In the genomic region with DNA sequence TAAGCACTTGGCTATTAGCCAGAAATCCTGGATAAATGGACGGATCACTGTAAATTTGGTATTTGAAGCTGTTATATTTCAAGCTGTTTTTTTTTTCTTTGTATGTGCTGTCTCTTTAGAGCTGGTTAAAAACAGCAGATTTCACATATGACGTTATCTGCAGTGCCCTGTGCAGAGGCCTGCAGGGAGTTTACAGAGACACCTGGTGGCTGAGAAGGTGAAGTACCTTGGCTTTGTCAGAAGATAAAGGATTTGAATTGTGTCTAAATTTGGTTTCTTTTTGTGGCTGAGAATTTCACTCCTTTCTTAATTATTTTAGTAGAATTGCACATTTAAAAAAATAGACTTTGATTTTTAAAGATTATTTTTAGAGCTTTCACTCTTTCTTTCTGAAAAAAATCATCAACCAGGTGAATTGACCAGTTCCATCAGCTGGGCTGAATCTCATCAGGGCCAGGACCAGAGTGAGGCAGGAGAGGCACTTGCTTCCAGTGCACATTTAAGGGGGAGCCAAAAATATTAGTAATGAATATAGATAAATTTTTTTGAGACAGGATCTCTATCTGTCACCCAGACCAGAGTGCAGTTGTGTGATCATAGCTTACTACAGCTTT, we compare ENCODE assay signal across 8 cellular contexts.
DNase-seq lines count a peak whose midpoint lies in the region; ATAC-seq and TF ChIP-seq lines count a peak whose summit lies in the region.

No MANE protein-coding gene starts in this region.

- TF ChIP-seq RAD21 in Ishikawa (IDR thresholded peaks at IDR 0.05; ENCODE audit: low read depth) = peak; percentile 75

- no peaks in the 10 kb centered on the region for H3K27me3 ChIP-seq in GM06990 (replicated peaks; ENCODE audit: control insufficient read depth, insufficient read depth, low read length)

- TF ChIP-seq EP300 in Ishikawa (IDR thresholded peaks at IDR 0.05; ENCODE audit: borderline replicate concordance) = no peak

- ATAC-seq in GM21717 (IDR thresholded peaks at IDR 0.05; ENCODE audit: unreplicated experiment) = peak; percentile 89

- TF ChIP-seq CTCF in GM06990 (IDR thresholded peaks at IDR 0.05; ENCODE audit: insufficient read depth, low read length, poor library complexity, severe bottlenecking) (peak; percentile 84), retinal pigment epithelial cell (conservative IDR thresholded peaks at IDR 0.05; ENCODE audit: low read depth, low read length) (peak; percentile 94)

- H3K36me3 ChIP-seq in GM06990 (ENCODE audit: control insufficient read depth, insufficient read depth, low read length) = no peaks in the 10 kb centered on the region

- no peak overlapping the region for H3K4me3 ChIP-seq in GM06990 (replicated peaks; ENCODE audit: low read depth, low read length)
- H3K4me3 ChIP-seq in retinal pigment epithelial cell (ENCODE audit: low read length) = no peak overlapping the region

- DNase-seq in GM06990 (ENCODE audit: extremely low read depth, insufficient read length) = no peak
- peak; percentile 87 for DNase-seq in OCI-M1 (lab: John Stamatoyannopoulos, UW)
- DNase-seq in activated naive CD4-positive, alpha-beta T cell (lab: John Stamatoyannopoulos, UW) = peak in 3 of 4 experiments; percentile 2 to 26 (median 8)
- DNase-seq in glomerular visceral epithelial cell (ENCODE audit: extremely low spot score) = peak; percentile 72
- no peak for DNase-seq in retinal pigment epithelial cell (ENCODE audit: low read depth)
- DNase-seq in putamen (ENCODE audit: low spot score) = no peak

TF ChIP-seq in Ishikawa, 13 proteins besides CTCF, POLR2A, EP300 and RAD21:
- no peak for TF ChIP-seq YY1 (IDR thresholded peaks at IDR 0.05; ENCODE audit: low read depth)
- no peak for TF ChIP-seq TCF12 (IDR thresholded peaks at IDR 0.05; ENCODE audit: low read depth)
- TF ChIP-seq FOXM1 (IDR thresholded peaks at IDR 0.05; ENCODE audit: borderline replicate concordance, low read depth) = no peak
- TF ChIP-seq ZBTB7A (IDR thresholded peaks at IDR 0.05; ENCODE audit: low read depth) = no peak
- TF ChIP-seq CREB1 (IDR thresholded peaks at IDR 0.05; ENCODE audit: low read depth) = no peak
- TF ChIP-seq, protein P1, sequence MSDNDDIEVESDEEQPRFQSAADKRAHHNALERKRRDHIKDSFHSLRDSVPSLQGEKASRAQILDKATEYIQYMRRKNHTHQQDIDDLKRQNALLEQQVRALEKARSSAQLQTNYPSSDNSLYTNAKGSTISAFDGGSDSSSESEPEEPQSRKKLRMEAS (IDR thresholded peaks at IDR 0.05) = no peak
- TF ChIP-seq CEBPB (IDR thresholded peaks at IDR 0.05) = no peak
- TF ChIP-seq, protein P2, sequence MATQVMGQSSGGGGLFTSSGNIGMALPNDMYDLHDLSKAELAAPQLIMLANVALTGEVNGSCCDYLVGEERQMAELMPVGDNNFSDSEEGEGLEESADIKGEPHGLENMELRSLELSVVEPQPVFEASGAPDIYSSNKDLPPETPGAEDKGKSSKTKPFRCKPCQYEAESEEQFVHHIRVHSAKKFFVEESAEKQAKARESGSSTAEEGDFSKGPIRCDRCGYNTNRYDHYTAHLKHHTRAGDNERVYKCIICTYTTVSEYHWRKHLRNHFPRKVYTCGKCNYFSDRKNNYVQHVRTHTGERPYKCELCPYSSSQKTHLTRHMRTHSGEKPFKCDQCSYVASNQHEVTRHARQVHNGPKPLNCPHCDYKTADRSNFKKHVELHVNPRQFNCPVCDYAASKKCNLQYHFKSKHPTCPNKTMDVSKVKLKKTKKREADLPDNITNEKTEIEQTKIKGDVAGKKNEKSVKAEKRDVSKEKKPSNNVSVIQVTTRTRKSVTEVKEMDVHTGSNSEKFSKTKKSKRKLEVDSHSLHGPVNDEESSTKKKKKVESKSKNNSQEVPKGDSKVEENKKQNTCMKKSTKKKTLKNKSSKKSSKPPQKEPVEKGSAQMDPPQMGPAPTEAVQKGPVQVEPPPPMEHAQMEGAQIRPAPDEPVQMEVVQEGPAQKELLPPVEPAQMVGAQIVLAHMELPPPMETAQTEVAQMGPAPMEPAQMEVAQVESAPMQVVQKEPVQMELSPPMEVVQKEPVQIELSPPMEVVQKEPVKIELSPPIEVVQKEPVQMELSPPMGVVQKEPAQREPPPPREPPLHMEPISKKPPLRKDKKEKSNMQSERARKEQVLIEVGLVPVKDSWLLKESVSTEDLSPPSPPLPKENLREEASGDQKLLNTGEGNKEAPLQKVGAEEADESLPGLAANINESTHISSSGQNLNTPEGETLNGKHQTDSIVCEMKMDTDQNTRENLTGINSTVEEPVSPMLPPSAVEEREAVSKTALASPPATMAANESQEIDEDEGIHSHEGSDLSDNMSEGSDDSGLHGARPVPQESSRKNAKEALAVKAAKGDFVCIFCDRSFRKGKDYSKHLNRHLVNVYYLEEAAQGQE (IDR thresholded peaks at IDR 0.05; ENCODE audit: low read depth) = no peak
- TF ChIP-seq NFIC (IDR thresholded peaks at IDR 0.05) = no peak
- TF ChIP-seq TAF1 (IDR thresholded peaks at IDR 0.05; ENCODE audit: low read depth) = no peak

Comparison
In these comparisons a context has a peak if more than half of its experiments do, and no peak if none do; other contexts are left out.
1. DNase-seq: peak in OCI-M1 (single experiment), activated naive CD4-positive, alpha-beta T cell (3 of 4) and glomerular visceral epithelial cell (single experiment); none in GM06990 (single experiment), retinal pigment epithelial cell (single experiment) and putamen (single experiment).